17 cellular contexts compared by ENCODE assay signal in the genomic region with DNA sequence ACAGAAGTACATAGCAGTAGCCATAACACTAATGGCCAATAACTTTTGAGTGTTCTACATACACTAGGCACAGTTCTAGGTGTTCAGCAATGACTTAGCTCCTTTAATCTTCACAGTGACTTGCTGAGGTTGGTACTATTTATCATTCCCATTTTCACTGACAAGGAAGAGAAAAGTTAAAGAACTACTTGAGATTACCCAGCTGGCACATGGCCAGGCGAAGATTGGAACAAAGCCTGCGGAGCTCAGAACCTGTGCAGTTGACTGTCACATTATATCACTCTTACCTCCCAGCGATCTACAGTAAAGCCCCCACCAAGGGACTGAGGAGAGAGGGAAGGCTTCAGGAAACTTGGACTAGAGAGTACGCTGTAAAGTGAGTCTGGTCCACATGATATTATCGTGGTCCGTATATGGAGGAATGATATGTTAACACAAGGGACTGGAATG. TPM values are rescaled to one million over a fixed set of nuclear protein-coding genes. Genes with fewer than 3 reads are reported as not detected.
A peak's percentile ranks its signal among the peaks of the same experiment; 100 is the strongest.
DNase-seq lines count a peak whose midpoint lies in the region; ATAC-seq and TF ChIP-seq lines count a peak whose summit lies in the region.
"Had no signal": no experiment of that assay in that cellular context is flagged by ENCODE, and none has a peak within 500 bp of the region (broad histone marks: within the 10 kb centered on the region; RNA-seq: fewer than 3 reads in every experiment).

No MANE protein-coding gene starts in this region.

- no peak overlapping the region for H3K56ac ChIP-seq in IMR-90 (ENCODE audit: extremely low read depth, insufficient read depth, low read length)

- no peak overlapping the region; the same call in 1 of the 2 replicates for H4K5ac ChIP-seq in IMR-90 (ENCODE audit: low read depth, low read length)

- H2AFZ ChIP-seq in IMR-90 (replicated peaks; ENCODE audit: low read length, poor library complexity), result no peak overlapping the region

- H3K23ac ChIP-seq in IMR-90 (ENCODE audit: low read depth, low read length), result no peak overlapping the region

- H3K18ac ChIP-seq in IMR-90 (ENCODE audit: low read depth, low read length), result peak overlapping the region; percentile 52; the same call in 1 of the 2 replicates

- H2BK20ac ChIP-seq in IMR-90 (ENCODE audit: low read depth, low read length), result 0 out of 2 replicates have a peak overlapping the region, but pooled peaks have one; percentile 29

- H3K9me3 ChIP-seq in A673 (ENCODE audit: low read depth, low read length, poor library complexity, severe bottlenecking) (no peaks in the 10 kb centered on the region), IMR-90 (ENCODE audit: control insufficient read depth, insufficient read depth, low read length) (no peaks in the 10 kb centered on the region), body of pancreas (no peaks in the 10 kb centered on the region)
- H3K9me3 ChIP-seq: tibial nerve had no signal

- H4K20me1 ChIP-seq in IMR-90 (ENCODE audit: insufficient read depth, low read length), result no peaks in the 10 kb centered on the region

- peak overlapping the region; percentile 70 for H3K27ac ChIP-seq in A673 (ENCODE audit: low read depth, low read length, poor library complexity, severe bottlenecking)
- no peak overlapping the region for H3K27ac ChIP-seq in IMR-90 (ENCODE audit: insufficient read depth, low read length)
- peak overlapping the region in 3 of 4 donors; percentile 29 to 37 (median 37) for H3K27ac ChIP-seq in body of pancreas
- H3K27ac ChIP-seq: coronary artery had no signal

- H3K79me1 ChIP-seq in IMR-90 (ENCODE audit: low read depth in 1 of 2, low read length in 2 of 2), result no peaks in the 10 kb centered on the region

- H2BK5ac ChIP-seq in IMR-90 (ENCODE audit: low read depth, low read length, poor library complexity, severe bottlenecking), result no peak overlapping the region

- CTCF ChIA-PET in A673 (lab: Charles Lee), result no interaction called here
- CTCF ChIA-PET in IMR-90 (lab: Yijun Ruan, JAX), result no interaction called here

- BruUV-seq in A673 (replicated peaks; lab: Mats Ljungman, UMichigan), result no TSS peak
- no TSS peak for BruUV-seq in IMR-90 (replicated peaks; lab: Mats Ljungman, UMichigan)

- H2BK120ac ChIP-seq in IMR-90 (ENCODE audit: low read depth, low read length), result no peak overlapping the region

- no peaks in the 10 kb centered on the region for H3K36me3 Mint-ChIP-seq in glutamatergic neuron (ENCODE audit: unreplicated experiment)

- dilution Hi-C loops in IMR-90 (cut with HindIII; ENCODE audit: low sequenced_read_pairs, unreplicated experiment), result no loop called here

- H3K4me2 ChIP-seq in IMR-90 (ENCODE audit: low read depth, low read length), result no peak overlapping the region

- no peak overlapping the region for H3K14ac ChIP-seq in IMR-90 (replicated peaks; ENCODE audit: low read depth, low read length)

- H2AK9ac ChIP-seq in IMR-90 (replicated peaks; ENCODE audit: low read depth, low read length, poor library complexity), result no peak overlapping the region

- peaks cover 41% of the 10 kb centered on the region for H3K4me1 ChIP-seq in A673 (ENCODE audit: insufficient read depth, low read length, poor library complexity, severe bottlenecking)
- H3K4me1 ChIP-seq in IMR-90 (ENCODE audit: control insufficient read depth, insufficient read depth, low read length), result peaks cover 15% of the 10 kb centered on the region
- H3K4me1 ChIP-seq in body of pancreas, result peaks cover 15% of the 10 kb centered on the region

- peak; percentile 67 for DNase-seq in A673 (ENCODE audit: low spot score)
- no peak for DNase-seq in IMR-90
- DNase-seq in body of pancreas, result peak in 3 of 4 donors; percentile 46 to 59 (median 52)
- no peak for DNase-seq in omental fat pad (ENCODE audit: low spot score)
- no peak for DNase-seq in iPS-NIHi7 (ENCODE audit: extremely low spot score)
- DNase-seq in glutamatergic neuron, result no peak
- DNase-seq in activated CD4-positive, alpha-beta T cell treated with anti-CD3 and anti-CD28 coated beads, Interleukin-2, amount 50 U/mL, for 4 hours, result no peak
- DNase-seq: activated CD8-positive, alpha-beta memory T cell treated with anti-CD3 and anti-CD28 coated beads for 24 hours; activated effector memory CD4-positive, alpha-beta T cell treated with Interleukin-2 at 50 U/mL for 16 hours; AML-193; NCI-H2107; NK-92 treated with Interleukin-12 subunit alpha and Interleukin-12 subunit beta, amount 100 ng/mL, for 24 hours; stimulated activated CD4-positive, alpha-beta T cell treated with anti-CD3 and anti-CD28 coated beads, Interleukin-2, amount 100 ng/mL, for 24 hours had no signal

- H3K27me3 Mint-ChIP-seq in glutamatergic neuron (ENCODE audit: unreplicated experiment), result no peaks in the 10 kb centered on the region

- intact Hi-C loops in A673 (cut with micrococcal nuclease; ENCODE audit: unreplicated experiment) (no loop called here), IMR-90 (cut with micrococcal nuclease) (no loop called here), body of pancreas (cut with DNase I) (no loop called here)

- POLR2A ChIA-PET in A673 (lab: Charles Lee; ENCODE audit: low non-redundant PET), result no interaction called here
- POLR2A ChIA-PET in IMR-90 (lab: Charles Lee; ENCODE audit: unreplicated experiment), result no interaction called here

- in situ Hi-C loops in IMR-90 (cut with MboI; ENCODE audit: low sequenced_read_pairs), result no loop called here

- H4K8ac ChIP-seq in IMR-90 (ENCODE audit: low read depth in 2 of 2, low read length in 2 of 2), result 0 out of 4 replicates have a peak overlapping the region, but pooled peaks of 1 of the 2 experiments have one; percentile 34

- H3K27me3 ChIP-seq in A673 (replicated peaks; ENCODE audit: insufficient read depth, low read depth, low read length, poor library complexity) (no peaks in the 10 kb centered on the region), IMR-90 (ENCODE audit: control insufficient read depth, insufficient read depth, low read length) (no peaks in the 10 kb centered on the region), body of pancreas (no peaks in the 10 kb centered on the region)
- H3K27me3 ChIP-seq: heart right ventricle, tibial nerve had no signal

- no peak overlapping the region for H3K4me3 ChIP-seq in A673 (ENCODE audit: low read depth, low read length, poor library complexity, severe bottlenecking)
- no peak overlapping the region for H3K4me3 ChIP-seq in IMR-90 (ENCODE audit: insufficient read depth, low read depth, low read length)
- no peak overlapping the region for H3K4me3 ChIP-seq in body of pancreas
- H3K4me3 ChIP-seq: coronary artery, heart right ventricle, tibial nerve had no signal

- H2BK15ac ChIP-seq in IMR-90 (ENCODE audit: low read depth, low read length), result no peak overlapping the region; the same call in 2 of the 3 replicates

- H2AK5ac ChIP-seq in IMR-90 (ENCODE audit: low read depth, low read length), result no peak overlapping the region

- H3K36me3 ChIP-seq in A673 (ENCODE audit: insufficient read depth, low read length, poor library complexity, severe bottlenecking) (no peaks in the 10 kb centered on the region), IMR-90 (ENCODE audit: control insufficient read depth, insufficient read depth, low read length) (no peaks in the 10 kb centered on the region), body of pancreas (replicated peaks in 1 of 2; ENCODE audit: insufficient read depth in 1 of 2, low read depth in 2 of 2) (no peaks in the 10 kb centered on the region)
- H3K36me3 ChIP-seq: heart right ventricle, tibial nerve had no signal

- no CpG with 5 or more reads among the region's 6 CpGs for WGBS in IMR-90 (ENCODE audit: extremely low coverage in 2 of 2, insufficient read length in 1 of 2), 2 experiments
- WGBS in body of pancreas, 2 donors, result 9 to 12% methylated on average over 6 of the region's 6 CpGs

- TF ChIP-seq POLR2A in IMR-90 (IDR thresholded peaks at IDR 0.05; ENCODE audit: low read depth, low read length) (no peak), body of pancreas (IDR thresholded peaks at IDR 0.05) (no peak)

- H3K9me3 Mint-ChIP-seq in glutamatergic neuron (ENCODE audit: unreplicated experiment), result peaks cover 6% of the 10 kb centered on the region

- no peak for TF ChIP-seq RAD21 in IMR-90 (IDR thresholded peaks at IDR 0.05; ENCODE audit: low read length)

- 0 out of 2 replicates have a peak overlapping the region, but pooled peaks have one; percentile 1 for H3K4ac ChIP-seq in IMR-90 (ENCODE audit: low read depth, low read length)

- no peak overlapping the region for H3K4me3 Mint-ChIP-seq in glutamatergic neuron (ENCODE audit: unreplicated experiment)

- no peak for ATAC-seq in IMR-90 (ENCODE audit: low read depth)
- ATAC-seq in body of pancreas, result peak; percentile 40
- peak; percentile 38 for ATAC-seq in omental fat pad (ENCODE audit: low FRiP score)
- ATAC-seq in HG03565 (IDR thresholded peaks at IDR 0.05; ENCODE audit: unreplicated experiment), result no peak

- no peak overlapping the region for H3K27ac Mint-ChIP-seq in glutamatergic neuron (ENCODE audit: unreplicated experiment)

- no peak overlapping the region for H4K91ac ChIP-seq in IMR-90 (ENCODE audit: insufficient read depth, low read depth, low read length)

- no peaks in the 10 kb centered on the region; the same call in 1 of the 2 replicates for H3K9me1 ChIP-seq in IMR-90 (ENCODE audit: insufficient read depth, low read length)

- H3K4me1 Mint-ChIP-seq in glutamatergic neuron (ENCODE audit: low read depth, unreplicated experiment), result peaks cover 2% of the 10 kb centered on the region

- TF ChIP-seq CTCF in A673 (conservative IDR thresholded peaks at IDR 0.05; ENCODE audit: low read depth, low read length), result no peak
- TF ChIP-seq CTCF in IMR-90 (conservative IDR thresholded peaks at IDR 0.05; ENCODE audit: low read depth, low read length), result no peak
- no peak for TF ChIP-seq CTCF in body of pancreas (IDR thresholded peaks at IDR 0.05)
- no peak for TF ChIP-seq CTCF in omental fat pad (IDR thresholded peaks at IDR 0.05)
- TF ChIP-seq CTCF in glutamatergic neuron (IDR thresholded peaks at IDR 0.05; ENCODE audit: partially characterized antibody, unreplicated experiment), result no peak

- no peak overlapping the region for H3K9ac ChIP-seq in IMR-90 (ENCODE audit: low read depth, low read length)

TF ChIP-seq in IMR-90, 13 proteins besides CTCF, POLR2A, EP300 and RAD21 (continues in another document):
- TF ChIP-seq RFX5 (IDR thresholded peaks at IDR 0.05; ENCODE audit: low read depth, low read length) (no peak), MAZ (IDR thresholded peaks at IDR 0.05; ENCODE audit: borderline replicate concordance, low read depth, low read length) (no peak), MXI1 (IDR thresholded peaks at IDR 0.05; ENCODE audit: borderline replicate concordance, low read depth, low read length) (no peak)

RNA-seq across cellular contexts. Expression of gene WDFY2, which starts 42.4 kb away (rescaled TPM):
- total RNA-seq in A673 (2021) (45.5 and 50.3 TPM in 2 replicates), IMR-90 (2012; rRNA removed) (4.3 and 6.7 TPM in 2 replicates), body of pancreas (10 to 100 TPM; 25.7 to 31.9 TPM), omental fat pad (10 to 100 TPM; 13.3 to 26.6 (median 15.8) TPM), glutamatergic neuron (ENCODE audit: unreplicated experiment) (43.0 TPM)
- polyA plus RNA-seq in IMR-90 (2012; rRNA removed), result 4.3 and 5.4 TPM in 2 replicates
- polyA plus RNA-seq in IMR-90 (2012; cell fraction: cytosol; rRNA removed), result 1.5 and 1.8 TPM in 2 replicates
- polyA plus RNA-seq in IMR-90 (2012; cell fraction: nucleus; rRNA removed; ENCODE audit: low replicate concordance), result 10.1 and 27.3 TPM in 2 replicates

Comparison
In these comparisons a context has a peak if more than half of its experiments do, and no peak if none do; other contexts are left out.
1. DNase-seq: peak in A673 (single experiment) and body of pancreas (3 of 4); none in IMR-90 (single experiment), omental fat pad (single experiment), iPS-NIHi7 (single experiment), glutamatergic neuron (single experiment) and activated CD4-positive, alpha-beta T cell treated with anti-CD3 and anti-CD28 coated beads, Interleukin-2, amount 50 U/mL, for 4 hours (0 of 2).
2. ATAC-seq: peak in body of pancreas (single experiment) and omental fat pad (single experiment); none in IMR-90 (single experiment) and HG03565 (single experiment).